Comparison of ENCODE assay signal across 1 cellular context in the genomic region with DNA sequence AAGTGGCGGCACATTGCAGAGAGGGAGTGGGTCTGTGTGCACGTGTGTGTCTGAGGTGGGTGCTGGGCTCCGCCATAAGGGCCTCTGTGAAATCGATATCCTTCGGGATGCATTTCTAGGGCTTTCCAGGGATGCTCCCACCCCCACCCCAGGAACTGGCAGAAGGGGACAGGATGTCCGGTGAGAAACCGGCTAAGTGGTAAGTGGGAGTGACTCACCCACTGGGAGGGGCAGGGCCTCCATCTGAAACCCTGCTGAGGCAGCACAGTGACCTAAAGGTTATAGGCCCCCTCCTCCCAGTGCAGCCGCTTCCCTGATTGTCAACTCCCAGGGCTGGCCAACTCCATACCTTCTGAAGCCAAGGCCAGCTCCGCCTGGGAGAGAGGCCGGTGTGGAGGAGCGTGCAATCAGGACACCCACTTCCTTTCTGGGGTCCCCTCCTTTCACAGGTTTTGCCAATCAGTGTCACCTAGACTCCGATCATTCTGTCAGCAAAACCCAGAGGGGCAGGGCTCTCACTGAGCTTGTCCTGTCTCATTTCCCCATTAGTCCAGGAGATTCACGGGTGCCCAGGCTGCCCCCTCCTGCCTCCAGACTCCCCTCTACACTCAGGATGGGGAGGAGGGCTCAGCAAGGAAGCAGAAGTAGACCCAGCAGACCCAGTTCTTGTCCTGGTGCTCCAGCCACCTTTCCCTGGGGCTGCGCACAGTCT.
TF ChIP-seq lines count a peak whose summit lies in the region.

No MANE protein-coding gene starts in this region.

TF ChIP-seq in GM12878, 131 proteins besides CTCF, POLR2A, EP300 and RAD21 (continued from another document):
- TF ChIP-seq CEBPZ (IDR thresholded peaks at IDR 0.05; ENCODE audit: low read depth, low read length), result no peak
- TF ChIP-seq HCFC1 (IDR thresholded peaks at IDR 0.05; ENCODE audit: low read length), result no peak
- TF ChIP-seq EED (IDR thresholded peaks at IDR 0.05; ENCODE audit: low read depth), result peak; percentile 51; the same call in 1 of the 2 replicates
